Comparison of ENCODE assay signal across 27 cellular contexts in the genomic region with DNA sequence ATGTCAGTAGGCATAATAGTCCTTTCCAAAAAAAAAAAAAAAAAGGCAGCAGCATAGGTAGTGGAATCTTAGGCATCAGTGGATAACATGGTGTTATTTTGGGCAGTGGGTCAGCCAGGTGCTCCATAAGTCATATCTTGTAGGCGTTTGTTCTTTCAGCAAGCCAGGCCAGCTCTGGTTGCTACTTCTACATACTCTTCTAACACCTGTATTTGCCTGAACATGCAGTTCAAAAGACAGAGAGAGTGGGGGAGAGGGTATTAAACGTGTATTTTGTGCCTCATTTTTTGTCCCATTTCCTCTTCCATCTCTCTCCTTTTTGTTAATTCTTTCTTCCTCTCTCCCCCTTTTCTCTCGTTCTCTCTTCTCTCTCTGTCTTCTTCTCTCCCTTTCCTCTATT.
DNase-seq lines count a peak whose midpoint lies in the region; ATAC-seq, FAIRE-seq and TF ChIP-seq lines count a peak whose summit lies in the region.
"Had no signal": no experiment of that assay in that cellular context is flagged by ENCODE, and none has a peak within 500 bp of the region (broad histone marks: within the 10 kb centered on the region; RNA-seq: fewer than 3 reads in every experiment).

No MANE protein-coding gene starts in this region.

- H3K27me3 Mint-ChIP-seq in MCF 10A (ENCODE audit: insufficient read depth, unreplicated experiment) (no peaks in the 10 kb centered on the region), osteocyte (ENCODE audit: unreplicated experiment) (no peaks in the 10 kb centered on the region), neural progenitor cell (ENCODE audit: insufficient read depth, low read depth) (no peaks in the 10 kb centered on the region)
- H3K27me3 Mint-ChIP-seq in activated T-cell treated with anti-CD3 and anti-CD28 coated beads, Interleukin-2, amount 50 U/mL, for 4 hours (ENCODE audit: low read depth): no peaks in the 10 kb centered on the region

- DNase-seq in MCF 10A (ENCODE audit: unreplicated experiment) (no peak), breast epithelium (ENCODE audit: low spot score in 2 of 2) (no peak), H1 (ENCODE audit: low read depth in 1 of 2, low spot score in 2 of 2) (no peak), osteocyte (ENCODE audit: extremely low spot score, unreplicated experiment) (no peak), GM10248 (ENCODE audit: extremely low spot score) (no peak), neural progenitor cell (ENCODE audit: low spot score) (no peak)
- no peak for DNase-seq in activated T-cell treated with anti-CD3 and anti-CD28 coated beads, Interleukin-2, amount 50 U/mL, for 4 hours
- DNase-seq: 8988T; ACHN; BE2C; Calu3; DMS79 treated with DMSO at 0.1 percent for 48 hours; GF-D8; H9; KBM-7; MG63; NCI-H1105 treated with DMSO at 0.1 percent for 48 hours; NCI-H146; NCI-H1930; NCI-H2107; NCI-H446; NCI-H524 treated with DMSO at 0.1 percent for 48 hours; NCI-H82; NK-92 treated with Interleukin-12 subunit alpha and Interleukin-12 subunit beta, amount 100 ng/mL, for 24 hours; PC-3; SHP77 had no signal

- H4K5ac ChIP-seq in H1 (ENCODE audit: insufficient read length, low read depth, low read length): no peak overlapping the region

- no TSS peak for BruUV-seq in MCF 10A (replicated peaks; lab: Mats Ljungman, UMichigan)

- H2AFZ ChIP-seq in H1 (ENCODE audit: low read length) (peak overlapping the region; percentile 32; the same call in 1 of the 2 replicates), neural progenitor cell (replicated peaks) (no peak overlapping the region)

- no peak overlapping the region for H2BK12ac ChIP-seq in H1 (ENCODE audit: low read depth, low read length)

- H3K4me1 Mint-ChIP-seq in MCF 10A (ENCODE audit: insufficient read depth, unreplicated experiment) (peaks cover 16% of the 10 kb centered on the region), osteocyte (ENCODE audit: unreplicated experiment) (peaks cover 16% of the 10 kb centered on the region), neural progenitor cell (no peaks in the 10 kb centered on the region)
- peaks cover 33% of the 10 kb centered on the region for H3K4me1 Mint-ChIP-seq in activated T-cell treated with anti-CD3 and anti-CD28 coated beads, Interleukin-2, amount 50 U/mL, for 4 hours (ENCODE audit: low read depth)

- H2AK5ac ChIP-seq in H1 (ENCODE audit: low read depth, low read length): no peak overlapping the region

- H3K4me3 ChIP-seq in breast epithelium (no peak overlapping the region), H1 (ENCODE audit: extremely low read depth in 1 of 4, insufficient read depth in 2 of 4, low read depth in 3 of 4, low read length in 4 of 4) (no peak overlapping the region), neural progenitor cell (no peak overlapping the region)
- H3K4me3 ChIP-seq: MG63 had no signal

- no peak for TF ChIP-seq RAD21 in H1 (IDR thresholded peaks at IDR 0.05 in 1 of 2, conservative IDR thresholded peaks at IDR 0.05 in 1 of 2; ENCODE audit: low read depth in 2 of 2, low read length in 2 of 2)

- H3K4me1 ChIP-seq in breast epithelium (no peaks in the 10 kb centered on the region), H1 (replicated peaks in 1 of 4; ENCODE audit: control insufficient read depth in 3 of 4, insufficient read depth in 4 of 4, low read length in 3 of 4) (no peaks in the 10 kb centered on the region; a peak in 1 of 7 replicates), neural progenitor cell (no peaks in the 10 kb centered on the region)
- H3K4me1 ChIP-seq: BE2C had no signal

- no peaks in the 10 kb centered on the region for H3K23me2 ChIP-seq in H1 (ENCODE audit: low read depth, low read length)

- H3K14ac ChIP-seq in H1 (ENCODE audit: insufficient read length): no peak overlapping the region

- no peak overlapping the region for H3K18ac ChIP-seq in H1 (ENCODE audit: extremely low read depth, low read length)

- no peak overlapping the region for H2BK15ac ChIP-seq in H1 (ENCODE audit: low read length)

- H3K27ac Mint-ChIP-seq in MCF 10A (ENCODE audit: low read depth, unreplicated experiment): peak overlapping the region; percentile 80
- peak overlapping the region; percentile 39 for H3K27ac Mint-ChIP-seq in osteocyte (ENCODE audit: unreplicated experiment)
- H3K27ac Mint-ChIP-seq in neural progenitor cell: no peak overlapping the region
- H3K27ac Mint-ChIP-seq: CD14-positive monocyte, H9 had no signal

- no peak for TF ChIP-seq EP300 in H1 (IDR thresholded peaks at IDR 0.05; ENCODE audit: borderline replicate concordance in 1 of 2, low read depth in 2 of 2, low read length in 2 of 2)

- H3K27ac ChIP-seq in breast epithelium: peak overlapping the region in 1 of 2 donors; percentile 64
- H3K27ac ChIP-seq in H1 (ENCODE audit: low read depth, low read length): no peak overlapping the region
- no peak overlapping the region for H3K27ac ChIP-seq in neural progenitor cell

- H3K4me3 Mint-ChIP-seq in MCF 10A (ENCODE audit: unreplicated experiment) (no peak overlapping the region), osteocyte (ENCODE audit: unreplicated experiment) (no peak overlapping the region), neural progenitor cell (no peak overlapping the region)
- H3K4me3 Mint-ChIP-seq in activated T-cell treated with anti-CD3 and anti-CD28 coated beads, Interleukin-2, amount 50 U/mL, for 4 hours: no peak overlapping the region
- H3K4me3 Mint-ChIP-seq: CD14-positive monocyte, H9 had no signal

- POLR2A ChIA-PET in MCF 10A (lab: Yijun Ruan, JAX) (interaction anchor here (0.7 to 2.7 kb wide), 9 partner anchors 10 to 349 kb away, joined by 3 to 17 read pairs (median 4); no protein-coding TSS in a partner anchor), H1 (lab: Charles Lee; ENCODE audit: partially characterized antibody) (no interaction called here), GM10248 (lab: Yijun Ruan, JAX) (no interaction called here)

- H3K79me2 ChIP-seq in H1 (ENCODE audit: control insufficient read depth in 1 of 2, insufficient read depth in 2 of 2, low read length in 2 of 2) (no peaks in the 10 kb centered on the region), neural progenitor cell (ENCODE audit: low read depth) (no peaks in the 10 kb centered on the region)

- no peak overlapping the region for H4K8ac ChIP-seq in H1 (ENCODE audit: extremely low read depth, insufficient read depth, low read length)

- WGBS in H1 (ENCODE audit: extremely low coverage in 1 of 2, insufficient coverage in 1 of 2, insufficient read length in 1 of 2, insufficient replicate concordance in 2 of 2, low coverage in 1 of 2, low lambda C conversion rate in 2 of 2, missing lambda C conversion rate in 1 of 2), 2 experiments: 91% methylated on average over 3 of the region's 3 CpGs; no CpG with 5 or more reads in 1 of the 2 experiments

- no peak overlapping the region for H2BK20ac ChIP-seq in H1 (ENCODE audit: low read length)

- H3K36me3 ChIP-seq in breast epithelium: no peaks in the 10 kb centered on the region
- H3K36me3 ChIP-seq in H1 (ENCODE audit: control insufficient read depth in 2 of 4, insufficient read depth in 4 of 4, low read length in 3 of 4): no peaks in the 10 kb centered on the region
- H3K36me3 ChIP-seq in neural progenitor cell: no peaks in the 10 kb centered on the region
- H3K36me3 ChIP-seq: BE2C, MG63 had no signal

- FAIRE-seq in H1 (lab: Jason Lieb, UNC): no peak

- no peaks in the 10 kb centered on the region for H3K27me3 ChIP-seq in breast epithelium
- no peaks in the 10 kb centered on the region for H3K27me3 ChIP-seq in H1 (replicated peaks in 1 of 4; ENCODE audit: control insufficient read depth in 3 of 4, extremely low read depth in 1 of 4, insufficient read depth in 3 of 4, low read length in 3 of 4)
- no peaks in the 10 kb centered on the region for H3K27me3 ChIP-seq in neural progenitor cell
- H3K27me3 ChIP-seq: BE2C, MG63 had no signal

- TF ChIP-seq POLR2A in breast epithelium (IDR thresholded peaks at IDR 0.05) (no peak), H1 (IDR thresholded peaks at IDR 0.05; ENCODE audit: control extremely low read depth in 1 of 2, low read depth in 2 of 2, low read length in 2 of 2) (no peak)

- H3K9ac ChIP-seq in H1 (replicated peaks in 1 of 4; ENCODE audit: extremely low read depth in 1 of 4, low read depth in 3 of 4, low read length in 3 of 4) (no peak overlapping the region), neural progenitor cell (no peak overlapping the region)

- H3K9me3 ChIP-seq in breast epithelium: no peaks in the 10 kb centered on the region
- no peaks in the 10 kb centered on the region for H3K9me3 ChIP-seq in H1 (ENCODE audit: insufficient read depth in 2 of 2, low read depth in 1 of 2, low read length in 1 of 2)
- no peaks in the 10 kb centered on the region for H3K9me3 ChIP-seq in neural progenitor cell (ENCODE audit: low read depth)
- H3K9me3 ChIP-seq: BE2C, MG63 had no signal

- intact Hi-C loops in MCF 10A (cut with micrococcal nuclease) (no loop called here), breast epithelium (cut with DNase I; ENCODE audit: low total_unique reads) (no loop called here)

- TF ChIP-seq CTCF in MCF 10A (IDR thresholded peaks at IDR 0.05; ENCODE audit: unreplicated experiment) (no peak), breast epithelium (IDR thresholded peaks at IDR 0.05) (no peak), H1 (IDR thresholded peaks at IDR 0.05; ENCODE audit: control extremely low read depth in 1 of 3, insufficient read depth in 1 of 3, low read depth in 1 of 3, low read length in 3 of 3) (no peak), osteocyte (IDR thresholded peaks at IDR 0.05) (no peak), GM10248 (IDR thresholded peaks at IDR 0.05; ENCODE audit: control extremely low read depth, extremely low read depth, low read depth, missing control alignments) (no peak), neural progenitor cell (IDR thresholded peaks at IDR 0.05) (no peak)

- H3K4me2 ChIP-seq in H1 (ENCODE audit: insufficient read depth in 1 of 2, low read depth in 2 of 2, low read length in 2 of 2) (no peak overlapping the region), neural progenitor cell (no peak overlapping the region)

- no peaks in the 10 kb centered on the region for H3K79me1 ChIP-seq in H1 (ENCODE audit: low read depth, low read length)

- H3K56ac ChIP-seq in H1 (replicated peaks; ENCODE audit: insufficient read length, low read depth, low read length): no peak overlapping the region

- no peaks in the 10 kb centered on the region for H3K9me3 Mint-ChIP-seq in MCF 10A (ENCODE audit: unreplicated experiment)
- no peaks in the 10 kb centered on the region for H3K9me3 Mint-ChIP-seq in osteocyte (ENCODE audit: unreplicated experiment)
- no peaks in the 10 kb centered on the region for H3K9me3 Mint-ChIP-seq in neural progenitor cell
- no peaks in the 10 kb centered on the region for H3K9me3 Mint-ChIP-seq in activated T-cell treated with anti-CD3 and anti-CD28 coated beads, Interleukin-2, amount 50 U/mL, for 4 hours
- H3K9me3 Mint-ChIP-seq: CD14-positive monocyte, H9 had no signal

- no peak overlapping the region for H2BK120ac ChIP-seq in H1 (replicated peaks; ENCODE audit: low read depth, low read length)

- H2BK5ac ChIP-seq in H1 (ENCODE audit: low read depth, low read length): no peak overlapping the region

- no peak overlapping the region for H4K91ac ChIP-seq in H1 (replicated peaks; ENCODE audit: insufficient read length, low read length)

- no peak for ATAC-seq in activated T-cell treated with anti-CD3 and anti-CD28 coated beads, Interleukin-2, amount 50 U/mL, for 4 hours
- ATAC-seq: PC-3 had no signal

- CTCF ChIA-PET in MCF 10A (lab: Yijun Ruan, JAX): interaction anchor here (0.7 to 2.2 kb wide), 5 partner anchors 12 to 302 kb away, joined by 3 to 5 read pairs (median 3); no protein-coding TSS in a partner anchor
- CTCF ChIA-PET in H1 (lab: Charles Lee; ENCODE audit: partially characterized antibody): interaction anchor here (0.6 to 1.6 kb wide), 6 partner anchors 10 to 665 kb away, joined by 3 to 6 read pairs (median 4); no protein-coding TSS in a partner anchor
- CTCF ChIA-PET in GM10248 (lab: Yijun Ruan, JAX): interaction anchor here (1.4 kb wide), 1 partner anchor 47 kb away, joined by 4 read pairs; no protein-coding TSS in a partner anchor

- H3K23ac ChIP-seq in H1 (ENCODE audit: insufficient read length): no peak overlapping the region

- no peak overlapping the region for H3K4ac ChIP-seq in H1 (replicated peaks; ENCODE audit: insufficient read length, low read depth, low read length)

- H4K20me1 ChIP-seq in H1 (replicated peaks in 1 of 2; ENCODE audit: control insufficient read depth in 1 of 2, insufficient read depth in 2 of 2, low read length in 2 of 2) (no peaks in the 10 kb centered on the region), neural progenitor cell (ENCODE audit: low read depth) (no peaks in the 10 kb centered on the region)

- no peaks in the 10 kb centered on the region for H3F3A ChIP-seq in neural progenitor cell (ENCODE audit: low read depth)

- H3K36me3 Mint-ChIP-seq in MCF 10A (ENCODE audit: insufficient read depth, unreplicated experiment) (no peaks in the 10 kb centered on the region), osteocyte (ENCODE audit: unreplicated experiment) (no peaks in the 10 kb centered on the region), neural progenitor cell (no peaks in the 10 kb centered on the region)
- no peaks in the 10 kb centered on the region for H3K36me3 Mint-ChIP-seq in activated T-cell treated with anti-CD3 and anti-CD28 coated beads, Interleukin-2, amount 50 U/mL, for 4 hours (ENCODE audit: insufficient read depth)
- H3K36me3 Mint-ChIP-seq: CD14-positive monocyte had no signal
